Comparison of ENCODE assay signal across 8 cellular contexts in the genomic region with DNA sequence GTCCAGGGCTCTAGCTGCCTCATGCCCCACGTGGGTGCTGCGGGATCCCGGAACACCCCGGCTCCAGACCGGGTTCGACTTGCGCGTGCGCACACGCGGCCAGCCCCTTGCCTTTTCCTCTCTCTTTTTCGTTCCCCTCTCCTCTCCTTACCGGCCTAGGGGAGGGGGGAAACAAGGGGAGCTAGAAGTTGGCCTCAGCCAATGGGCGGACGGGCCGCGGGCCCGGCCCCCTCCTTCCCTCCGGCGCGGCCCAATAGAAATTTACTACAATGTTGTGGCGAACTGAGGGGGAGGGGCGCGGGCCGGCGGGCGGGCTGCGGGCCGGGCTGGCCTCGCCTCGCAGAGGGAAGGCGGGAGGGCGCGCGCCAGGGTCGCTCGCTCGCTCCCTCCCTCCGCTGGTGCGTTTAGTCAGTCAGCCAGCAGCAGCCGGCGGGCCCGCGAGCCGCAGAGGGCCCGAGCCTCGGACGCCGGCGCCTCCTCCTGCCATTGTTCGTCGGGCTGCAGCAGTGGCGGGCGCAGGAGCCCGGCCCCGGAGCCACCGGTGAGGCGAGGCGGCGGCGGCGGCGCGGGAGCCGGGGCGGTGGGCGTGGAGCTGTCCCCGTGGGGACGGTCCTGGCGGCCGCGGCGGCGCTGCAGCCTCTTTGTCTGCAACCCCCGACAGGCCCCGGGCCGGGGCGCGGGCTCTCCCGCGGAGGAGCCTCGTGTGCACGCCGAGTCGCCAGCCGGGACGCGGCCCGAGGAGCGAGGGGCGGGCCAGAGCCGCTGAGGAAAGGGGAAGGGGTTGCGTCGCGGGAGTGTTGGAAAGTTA. TPM values are rescaled to one million over a fixed set of nuclear protein-coding genes. Genes with fewer than 3 reads are reported as not detected.
A peak's percentile ranks its signal among the peaks of the same experiment; 100 is the strongest.
DNase-seq lines count a peak whose midpoint lies in the region; ATAC-seq and TF ChIP-seq lines count a peak whose summit lies in the region.

EPB41 (plus strand) TSS at position 342 of the 808 bp plus-strand sequence. CDS start 72,869 bp downstream, outside the sequence.

- no peaks in the 10 kb centered on the region for H3K27me3 Mint-ChIP-seq in activated T-cell treated with anti-CD3 and anti-CD28 coated beads, Interleukin-2, amount 50 U/mL, for 72 hours (ENCODE audit: low read depth)
- H3K27me3 Mint-ChIP-seq in naive B cell = no peaks in the 10 kb centered on the region

- H3K27ac ChIP-seq in Karpas-422 (ENCODE audit: low read length) (no peak within 1 kb of the TSS), Peyer's patch (peak within 1 kb of the TSS; percentile 69 to 95 (median 74)), fibroblast of lung (ENCODE audit: insufficient read depth, low read length) (no peak within 1 kb of the TSS)

- H2AFZ ChIP-seq in Karpas-422 (ENCODE audit: low read length) = peak within 1 kb of the TSS; percentile 96
- peak within 1 kb of the TSS; percentile 86 for H2AFZ ChIP-seq in fibroblast of lung (ENCODE audit: low read length)

- TF ChIP-seq CTCF in Peyer's patch (IDR thresholded peaks at IDR 0.05) = no peak
- TF ChIP-seq CTCF in fibroblast of lung (conservative IDR thresholded peaks at IDR 0.05 in 1 of 2, IDR thresholded peaks at IDR 0.05 in 1 of 2; ENCODE audit: low read depth in 1 of 2, low read length in 2 of 2) = no peak

- H3K4me1 ChIP-seq in Karpas-422 (ENCODE audit: low read length) = peaks cover 22% of the 10 kb centered on the region
- peaks cover 0 to 7% (median 2%) of the 10 kb centered on the region in 4 donors for H3K4me1 ChIP-seq in Peyer's patch
- H3K4me1 ChIP-seq in fibroblast of lung (ENCODE audit: control insufficient read depth, extremely low read depth, insufficient read depth, low read length) = no peaks in the 10 kb centered on the region

- H3K27me3 ChIP-seq in Karpas-422 (ENCODE audit: low read length) (no peaks in the 10 kb centered on the region), Peyer's patch (no peaks in the 10 kb centered on the region), fibroblast of lung (ENCODE audit: control insufficient read depth, insufficient read depth, low read length) (no peaks in the 10 kb centered on the region)

- H3K9ac ChIP-seq in Karpas-422 (ENCODE audit: low read length) (peak within 1 kb of the TSS; percentile 72), fibroblast of lung (ENCODE audit: insufficient read depth, low read length) (peak within 1 kb of the TSS; percentile 25)

- peak within 1 kb of the TSS; percentile 96 for H3K27ac Mint-ChIP-seq in activated T-cell treated with anti-CD3 and anti-CD28 coated beads, Interleukin-2, amount 50 U/mL, for 72 hours
- H3K27ac Mint-ChIP-seq in naive B cell = peak within 1 kb of the TSS; percentile 78 to 96 (median 88)

- H3K4me1 Mint-ChIP-seq in activated T-cell treated with anti-CD3 and anti-CD28 coated beads, Interleukin-2, amount 50 U/mL, for 72 hours (ENCODE audit: low read depth) = peaks cover 54% of the 10 kb centered on the region
- H3K4me1 Mint-ChIP-seq in naive B cell = peaks cover 31 to 57% (median 52%) of the 10 kb centered on the region in 3 donors

- TF ChIP-seq POLR2A in Peyer's patch (IDR thresholded peaks at IDR 0.05) = peak; percentile 40 to 61

- H3K79me2 ChIP-seq in Karpas-422 (ENCODE audit: low read length) (no peaks in the 10 kb centered on the region), fibroblast of lung (ENCODE audit: control insufficient read depth, insufficient read depth, low read length) (no peaks in the 10 kb centered on the region)

- DNase-seq in DMS153 (lab: John Stamatoyannopoulos, UW) (peak; percentile 100), Karpas-422 (peak; percentile 98), Peyer's patch (peak; percentile 91 to 97 (median 93)), fibroblast of lung (ENCODE audit: low read depth in 2 of 2) (peak; percentile 88 to 93), naive B cell (peak; percentile 91)
- DNase-seq in activated T-cell treated with anti-CD3 and anti-CD28 coated beads, Interleukin-2, amount 50 U/mL, for 72 hours = peak; percentile 93 to 94
- peak; percentile 86 to 89 for DNase-seq in stimulated activated CD8-positive, alpha-beta memory T cell treated with anti-CD3 and anti-CD28 coated beads, Interleukin-7, amount 100 ng/mL, for 48 hours (ENCODE audit: extremely low read depth in 1 of 2, low read depth in 1 of 2)

- ATAC-seq in GM21786 (IDR thresholded peaks at IDR 0.05; ENCODE audit: unreplicated experiment) = peak; percentile 83
- ATAC-seq in activated T-cell treated with anti-CD3 and anti-CD28 coated beads, Interleukin-2, amount 50 U/mL, for 72 hours (replicated peaks in 1 of 2) = peak; percentile 81
- peak; percentile 87 to 88 for ATAC-seq in naive B cell (ENCODE audit: low read depth in 2 of 2)

- H3K4me2 ChIP-seq in Karpas-422 (ENCODE audit: low read depth, low read length, poor library complexity, severe bottlenecking) = peak within 1 kb of the TSS; percentile 75
- H3K4me2 ChIP-seq in fibroblast of lung (ENCODE audit: extremely low read depth, insufficient read depth, low read length) = peak within 1 kb of the TSS; percentile 95

- H4K20me1 ChIP-seq in Karpas-422 (ENCODE audit: insufficient read depth, low read depth, low read length) = peaks cover 5% of the 10 kb centered on the region; the same call in 1 of the 2 replicates
- no peaks in the 10 kb centered on the region for H4K20me1 ChIP-seq in fibroblast of lung (ENCODE audit: control insufficient read depth, extremely low read depth, insufficient read depth, low read length)

- H3K4me3 Mint-ChIP-seq in activated T-cell treated with anti-CD3 and anti-CD28 coated beads, Interleukin-2, amount 50 U/mL, for 72 hours = peak within 1 kb of the TSS; percentile 96 to 97
- H3K4me3 Mint-ChIP-seq in naive B cell = peak within 1 kb of the TSS; percentile 86 to 99 (median 97)

- no peaks in the 10 kb centered on the region for H3K9me3 ChIP-seq in Karpas-422 (ENCODE audit: low read length)
- H3K9me3 ChIP-seq in Peyer's patch = no peaks in the 10 kb centered on the region
- H3K9me3 ChIP-seq in fibroblast of lung (ENCODE audit: control insufficient read depth, insufficient read depth, low read depth, low read length) = no peaks in the 10 kb centered on the region

- no peaks in the 10 kb centered on the region for H3K36me3 Mint-ChIP-seq in activated T-cell treated with anti-CD3 and anti-CD28 coated beads, Interleukin-2, amount 50 U/mL, for 72 hours (ENCODE audit: insufficient read depth in 2 of 2)
- no peaks in the 10 kb centered on the region for H3K36me3 Mint-ChIP-seq in naive B cell

- H3K9me2 ChIP-seq in Karpas-422 (replicated peaks; ENCODE audit: insufficient read depth, low read length) = no peaks in the 10 kb centered on the region

- H3K4me3 ChIP-seq in Karpas-422 (ENCODE audit: low read length) = peak within 1 kb of the TSS; percentile 72
- H3K4me3 ChIP-seq in Peyer's patch = peak within 1 kb of the TSS; percentile 79 to 96 (median 94)
- peak within 1 kb of the TSS; percentile 27 to 67 (median 59) for H3K4me3 ChIP-seq in fibroblast of lung (replicated peaks in 1 of 4; ENCODE audit: control extremely low read depth in 1 of 4, insufficient read depth in 1 of 4, low read depth in 3 of 4, low read length in 4 of 4)

- no peaks in the 10 kb centered on the region for H3K9me3 Mint-ChIP-seq in activated T-cell treated with anti-CD3 and anti-CD28 coated beads, Interleukin-2, amount 50 U/mL, for 72 hours
- H3K9me3 Mint-ChIP-seq in naive B cell = no peaks in the 10 kb centered on the region

- H3K36me3 ChIP-seq in Karpas-422 (ENCODE audit: insufficient read depth, low read length) (no peaks in the 10 kb centered on the region), Peyer's patch (no peaks in the 10 kb centered on the region), fibroblast of lung (ENCODE audit: control insufficient read depth, insufficient read depth, low read length) (no peaks in the 10 kb centered on the region)

RNA-seq across cellular contexts. Expression of gene EPB41, which starts in this region (rescaled TPM):
- total RNA-seq in Karpas-422 (2014; rRNA removed; shearing (Covaris generic); ENCODE audit: low replicate concordance) = 17.3 and 17.5 TPM in 2 replicates
- total RNA-seq in Peyer's patch (100 to 1,000 TPM; 110 to 183 (median 126) TPM), fibroblast of lung (23.1 and 38.0 TPM in 2 replicates)
- 100 to 1,000 TPM in 1 of 2 donors, 10 to 100 TPM in 1; 73.3 to 109 TPM for total RNA-seq in activated T-cell treated with anti-CD3 and anti-CD28 coated beads, Interleukin-2, amount 50 U/mL, for 72 hours
- polyA plus RNA-seq in fibroblast of lung (7.4 TPM in 2 replicates), naive B cell (ENCODE audit: low read depth in 6 of 6) (10 to 100 TPM; 46.6 to 72.0 (median 62.5) TPM)
- polyA plus RNA-seq in fibroblast of lung (2012) = 2.9 and 3.3 TPM in 2 replicates
- polyA minus RNA-seq in fibroblast of lung (ENCODE audit: low replicate concordance) = 2.7 and 9.1 TPM in 2 replicates

Comparison
In these comparisons a context has a peak if more than half of its experiments do, and no peak if none do; other contexts are left out.
1. H3K27ac ChIP-seq: peak in Peyer's patch (4 of 4); none in Karpas-422 (single experiment) and fibroblast of lung (single experiment).
2. Peak in every context shown above with its lines, with median percentiles within 50 percentile points of each other: DNase-seq, ATAC-seq and H3K4me3 ChIP-seq.